ENCODE assay signal across 16 cellular contexts in genomic region chr4:4625488-4625887, GRCh38.
DNase-seq lines count a peak whose midpoint lies in the region; ATAC-seq and TF ChIP-seq lines count a peak whose summit lies in the region.
"Had no signal": no experiment of that assay in that cellular context is flagged by ENCODE, and none has a peak within 500 bp of the region (broad histone marks: within the 10 kb centered on the region; RNA-seq: fewer than 3 reads in every experiment).

No MANE protein-coding gene starts in this region.

- 0 to 1% methylated on average over 5 of the region's 5 CpGs for WGBS in GM23248 (ENCODE audit: low coverage in 1 of 2, low lambda C conversion rate in 2 of 2, missing lambda C conversion rate in 2 of 2), 2 experiments
- WGBS in ovary, 3 donors, result 80 to 86% (median 82%) methylated on average over 5 of the region's 5 CpGs

- in situ Hi-C loops in GM23248 (cut with MboI), result no loop called here

- H3K9me3 ChIP-seq in AG04450 (ENCODE audit: control insufficient read depth, insufficient read depth, low read length) (peaks cover 2% of the 10 kb centered on the region; the same call in 1 of the 2 replicates), GM23248 (ENCODE audit: low read depth) (no peaks in the 10 kb centered on the region), left ventricle myocardium inferior (replicated peaks) (no peaks in the 10 kb centered on the region), ovary (no peaks in the 10 kb centered on the region)
- H3K9me3 ChIP-seq: A549, colonic mucosa had no signal

- intact Hi-C loops in left ventricle myocardium inferior (cut with micrococcal nuclease) (no loop called here), ovary (cut with DNase I) (no loop called here)

- no peaks in the 10 kb centered on the region for H3K9me2 ChIP-seq in GM23248 (ENCODE audit: insufficient read depth)

- no peak overlapping the region for H2AFZ ChIP-seq in GM23248

- no peaks in the 10 kb centered on the region for H3K36me3 Mint-ChIP-seq in chondrocyte (ENCODE audit: low read depth)
- H3K36me3 Mint-ChIP-seq: activated CD4-positive, alpha-beta memory T cell treated with anti-CD3 and anti-CD28 coated beads for 36 hours had no signal

- POLR2A ChIA-PET in AG04450 (lab: Yijun Ruan, JAX), result interaction anchor here (0.8 kb wide), 1 partner anchor 8 kb away, joined by 3 read pairs; no protein-coding TSS in a partner anchor

- H3K27me3 ChIP-seq in AG04450 (ENCODE audit: control insufficient read depth, insufficient read depth, low read length) (no peaks in the 10 kb centered on the region), GM23248 (replicated peaks; ENCODE audit: insufficient read depth) (no peaks in the 10 kb centered on the region), left ventricle myocardium inferior (ENCODE audit: low read depth) (no peaks in the 10 kb centered on the region), ovary (no peaks in the 10 kb centered on the region)
- H3K27me3 ChIP-seq: colonic mucosa had no signal

- peak overlapping the region; percentile 50; the same call in 1 of the 2 replicates for H3K9ac ChIP-seq in GM23248

- no peaks in the 10 kb centered on the region for H3K79me2 ChIP-seq in GM23248 (ENCODE audit: insufficient read depth)

- no peaks in the 10 kb centered on the region for H4K20me1 ChIP-seq in GM23248 (ENCODE audit: insufficient read depth)

- H3K9me3 Mint-ChIP-seq in chondrocyte (ENCODE audit: low read depth), result peaks cover 6% of the 10 kb centered on the region
- H3K9me3 Mint-ChIP-seq: activated CD4-positive, alpha-beta memory T cell treated with anti-CD3 and anti-CD28 coated beads for 36 hours had no signal

- peaks cover 4% of the 10 kb centered on the region for H3F3A ChIP-seq in GM23248 (ENCODE audit: insufficient read depth)

- peak overlapping the region; percentile 11 for H3K4me2 ChIP-seq in GM23248 (ENCODE audit: unreplicated experiment)
- H3K4me2 ChIP-seq: A549 had no signal

- H3K4me3 ChIP-seq in AG04450 (ENCODE audit: low read depth, low read length) (no peak overlapping the region), GM23248 (no peak overlapping the region), left ventricle myocardium inferior (no peak overlapping the region), ovary (no peak overlapping the region)
- H3K4me3 ChIP-seq: A549, colonic mucosa had no signal

- no peaks in the 10 kb centered on the region for H3K36me3 ChIP-seq in GM23248 (ENCODE audit: low read depth)
- no peaks in the 10 kb centered on the region for H3K36me3 ChIP-seq in left ventricle myocardium inferior
- no peaks in the 10 kb centered on the region for H3K36me3 ChIP-seq in ovary
- H3K36me3 ChIP-seq: colonic mucosa had no signal

- CTCF ChIA-PET in AG04450 (lab: Charles Lee), result no interaction called here

- TF ChIP-seq CTCF in AG04450 (IDR thresholded peaks at IDR 0.05; ENCODE audit: low read depth, low read length) (no peak), left ventricle myocardium inferior (IDR thresholded peaks at IDR 0.05; ENCODE audit: borderline replicate concordance) (no peak), chondrocyte (IDR thresholded peaks at IDR 0.05) (no peak), ovary (IDR thresholded peaks at IDR 0.05) (no peak)

- no peak overlapping the region for H3K27ac ChIP-seq in AG04450 (ENCODE audit: low read depth, low read length)
- peak overlapping the region; percentile 81 for H3K27ac ChIP-seq in GM23248
- H3K27ac ChIP-seq in left ventricle myocardium inferior (replicated peaks), result no peak overlapping the region
- H3K27ac ChIP-seq in ovary, result no peak overlapping the region
- H3K27ac ChIP-seq: A549, colonic mucosa had no signal

- no peak for TF ChIP-seq EP300 in ovary (IDR thresholded peaks at IDR 0.05)

- ATAC-seq in GM21360 (IDR thresholded peaks at IDR 0.05; ENCODE audit: unreplicated experiment), result no peak
- ATAC-seq: A549, left ventricle myocardium superior had no signal

- no peak overlapping the region for H3K4me3 Mint-ChIP-seq in chondrocyte (ENCODE audit: unreplicated experiment)
- H3K4me3 Mint-ChIP-seq: activated CD4-positive, alpha-beta memory T cell treated with anti-CD3 and anti-CD28 coated beads for 36 hours; naive B cell had no signal

- peaks cover 20% of the 10 kb centered on the region for H3K4me1 ChIP-seq in GM23248 (ENCODE audit: insufficient read depth)
- no peaks in the 10 kb centered on the region for H3K4me1 ChIP-seq in left ventricle myocardium inferior
- no peaks in the 10 kb centered on the region for H3K4me1 ChIP-seq in ovary (ENCODE audit: insufficient read depth)
- H3K4me1 ChIP-seq: A549, colonic mucosa had no signal

- H3K4me1 Mint-ChIP-seq in chondrocyte (ENCODE audit: low read depth), result peaks cover 4% of the 10 kb centered on the region
- H3K4me1 Mint-ChIP-seq: naive B cell had no signal

- H3K27me3 Mint-ChIP-seq in chondrocyte (ENCODE audit: low read depth), result no peaks in the 10 kb centered on the region
- H3K27me3 Mint-ChIP-seq: activated CD4-positive, alpha-beta memory T cell treated with anti-CD3 and anti-CD28 coated beads for 36 hours; naive B cell had no signal

- peak; percentile 29 for DNase-seq in AG04450 (ENCODE audit: low read depth, low spot score)
- peak; percentile 95 for DNase-seq in GM23248
- DNase-seq in SK-N-DZ (ENCODE audit: low spot score), result peak; percentile 10
- peak; percentile 72 for DNase-seq in fibroblast of peridontal ligament (ENCODE audit: extremely low read depth)
- no peak for DNase-seq in left ventricle myocardium inferior
- no peak for DNase-seq in chondrocyte (ENCODE audit: low spot score)
- DNase-seq in ovary, result no peak
- DNase-seq: activated CD4-positive, alpha-beta memory T cell treated with anti-CD3 and anti-CD28 coated beads for 36 hours; colonic mucosa; left ventricle myocardium superior; naive B cell; NCI-H1092 treated with DMSO at 0.1 percent for 48 hours; SHP77 treated with DMSO at 0.1 percent for 48 hours; substantia nigra had no signal

- no peak overlapping the region for H3K27ac Mint-ChIP-seq in chondrocyte (ENCODE audit: unreplicated experiment)
- H3K27ac Mint-ChIP-seq: activated CD4-positive, alpha-beta memory T cell treated with anti-CD3 and anti-CD28 coated beads for 36 hours; naive B cell had no signal

- no peak for TF ChIP-seq POLR2A in ovary (IDR thresholded peaks at IDR 0.05)

Comparison
In these comparisons a context has a peak if more than half of its experiments do, and no peak if none do; other contexts are left out.
1. DNase-seq: peak in AG04450 (single experiment), GM23248 (single experiment), SK-N-DZ (single experiment) and fibroblast of peridontal ligament (single experiment); none in left ventricle myocardium inferior (single experiment), chondrocyte (single experiment) and ovary (0 of 5).